8 cellular contexts compared by ENCODE assay signal in genomic region chr19:46849610-46850009, GRCh38. TPM values are rescaled to one million over a fixed set of nuclear protein-coding genes. Genes with fewer than 3 reads are reported as not detected.
DNase-seq lines count a peak whose midpoint lies in the region; ATAC-seq and TF ChIP-seq lines count a peak whose summit lies in the region.

No MANE protein-coding gene starts in this region.

- TF ChIP-seq CTCF in CD14-positive monocyte (IDR thresholded peaks at IDR 0.05) (no peak), MM.1S (IDR thresholded peaks at IDR 0.05; ENCODE audit: low read length) (no peak), neural cell (IDR thresholded peaks at IDR 0.05; ENCODE audit: poor library complexity, severe bottlenecking) (no peak)

- no peak for ATAC-seq in GM21447 (IDR thresholded peaks at IDR 0.05; ENCODE audit: unreplicated experiment)

- H3K79me2 ChIP-seq in MM.1S (ENCODE audit: low read length) (peaks cover 26% of the 10 kb centered on the region), neural cell (replicated peaks; ENCODE audit: insufficient read depth, low read length) (peaks cover 4% of the 10 kb centered on the region)

- H3F3A ChIP-seq in MM.1S (ENCODE audit: insufficient read depth, low read length) = no peaks in the 10 kb centered on the region
- H3F3A ChIP-seq in neural cell (ENCODE audit: insufficient read depth, low read length, poor library complexity, severe bottlenecking) = peaks cover 5% of the 10 kb centered on the region

- TF ChIP-seq EP300 in neural cell (conservative IDR thresholded peaks at IDR 0.05; ENCODE audit: poor library complexity, severe bottlenecking) = no peak

- H2AFZ ChIP-seq in MM.1S (ENCODE audit: low read length) (no peak overlapping the region), neural cell (ENCODE audit: low read depth, low read length) (peak overlapping the region; percentile 15)

- H3K36me3 ChIP-seq in MM.1S (replicated peaks; ENCODE audit: insufficient read depth, low read length) = no peaks in the 10 kb centered on the region
- H3K36me3 ChIP-seq in duodenal mucosa (ENCODE audit: control insufficient read depth in 1 of 2, insufficient read depth in 2 of 2, low read length in 2 of 2) = peaks cover 6 to 8% of the 10 kb centered on the region in 2 donors
- no peaks in the 10 kb centered on the region for H3K36me3 ChIP-seq in neural cell (ENCODE audit: insufficient read depth, low read length)

- peaks cover 3 to 4% (median 3%) of the 10 kb centered on the region in 3 donors for H3K27me3 Mint-ChIP-seq in CD14-positive monocyte (ENCODE audit: low read depth in 3 of 3)

- no peaks in the 10 kb centered on the region for H3K9me2 ChIP-seq in MM.1S (replicated peaks; ENCODE audit: insufficient read depth, low read length)
- no peaks in the 10 kb centered on the region for H3K9me2 ChIP-seq in neural cell (ENCODE audit: insufficient read depth, low read length)

- peaks cover 37% of the 10 kb centered on the region for H3K4me1 Mint-ChIP-seq in CD14-positive monocyte

- no peaks in the 10 kb centered on the region for H3K27me3 ChIP-seq in MM.1S (replicated peaks; ENCODE audit: insufficient read depth, low read length)
- no peaks in the 10 kb centered on the region for H3K27me3 ChIP-seq in duodenal mucosa (ENCODE audit: control insufficient read depth in 1 of 2, insufficient read depth in 2 of 2, low read length in 2 of 2)
- no peaks in the 10 kb centered on the region for H3K27me3 ChIP-seq in neural cell (ENCODE audit: insufficient read depth, low read depth, low read length)

- H3K9me3 ChIP-seq in MM.1S (replicated peaks; ENCODE audit: insufficient read depth, low read length) (no peaks in the 10 kb centered on the region), duodenal mucosa (ENCODE audit: control insufficient read depth in 1 of 2, low read length in 2 of 2) (no peaks in the 10 kb centered on the region), neural cell (ENCODE audit: low read length) (no peaks in the 10 kb centered on the region)

- no peak for DNase-seq in CD14-positive monocyte (ENCODE audit: low spot score)
- no peak for DNase-seq in MM.1S
- no peak for DNase-seq in epidermal melanocyte (ENCODE audit: insufficient read length, low spot score)
- no peak for DNase-seq in COR-L47 (lab: John Stamatoyannopoulos, UW)
- DNase-seq in activated CD4-positive, alpha-beta T cell treated with anti-CD3 and anti-CD28 coated beads, Interleukin-2, amount 50 U/mL, for 48 hours = no peak

- H3K9ac ChIP-seq in MM.1S (ENCODE audit: low read length) = peak overlapping the region; percentile 72; the same call in 1 of the 2 replicates
- peak overlapping the region; percentile 74 to 84 for H3K9ac ChIP-seq in duodenal mucosa (ENCODE audit: low read depth in 1 of 2, low read length in 2 of 2)
- peak overlapping the region; percentile 84 for H3K9ac ChIP-seq in neural cell (ENCODE audit: low read length)

- H3K36me3 Mint-ChIP-seq in CD14-positive monocyte = peaks cover 6 to 18% of the 10 kb centered on the region in 2 donors

- H3K27ac Mint-ChIP-seq in CD14-positive monocyte = peak overlapping the region; percentile 88 to 96 (median 93)

- H3K4me3 Mint-ChIP-seq in CD14-positive monocyte = peak overlapping the region; percentile 95 to 100

- H3K4me1 ChIP-seq in MM.1S (ENCODE audit: low read length) (peaks cover 8% of the 10 kb centered on the region), duodenal mucosa (ENCODE audit: control insufficient read depth in 1 of 2, insufficient read depth in 2 of 2, low read length in 2 of 2) (peaks cover 8 to 9% of the 10 kb centered on the region in 2 donors)

- no peak overlapping the region for H3K27ac ChIP-seq in MM.1S (ENCODE audit: low read length)
- H3K27ac ChIP-seq in duodenal mucosa (ENCODE audit: low read depth, low read length) = no peak overlapping the region
- H3K27ac ChIP-seq in neural cell (ENCODE audit: low read length) = peak overlapping the region; percentile 89

- intact Hi-C loops in CD14-positive monocyte (cut with micrococcal nuclease) = loop anchor here in 1 of 2 donors (2.0 to 10.0 kb wide), 3 partner anchors 62 to 985 kb away; partner anchors contain the start of genes FOXA3, SLC1A5, SYMPK and TMEM160

- H3K4me3 ChIP-seq in MM.1S (ENCODE audit: low read length) (peak overlapping the region; percentile 93), duodenal mucosa (ENCODE audit: low read depth in 1 of 2, low read length in 2 of 2) (peak overlapping the region; percentile 82 to 93), neural cell (ENCODE audit: low read length) (peak overlapping the region; percentile 80)

- H3K9me3 Mint-ChIP-seq in CD14-positive monocyte = peaks cover 0 to 1% (median 0%) of the 10 kb centered on the region in 7 donors

- no peak for TF ChIP-seq RAD21 in neural cell (conservative IDR thresholded peaks at IDR 0.05)

- H4K20me1 ChIP-seq in MM.1S (ENCODE audit: insufficient read depth, low read length) = no peaks in the 10 kb centered on the region
- no peaks in the 10 kb centered on the region for H4K20me1 ChIP-seq in neural cell (ENCODE audit: insufficient read depth)

- H3K4me2 ChIP-seq in MM.1S (ENCODE audit: low read depth, low read length) (peak overlapping the region; percentile 81), neural cell (ENCODE audit: low read length) (peak overlapping the region; percentile 83)

TF ChIP-seq in neural cell, 6 proteins besides CTCF, POLR2A, EP300 and RAD21:
- TF ChIP-seq REST (IDR thresholded peaks at IDR 0.05; ENCODE audit: borderline replicate concordance) (no peak), POLR2AphosphoS5 (IDR thresholded peaks at IDR 0.05) (no peak), EZH2 (IDR thresholded peaks at IDR 0.05; ENCODE audit: borderline replicate concordance, insufficient read depth, low read length, poor library complexity, severe bottlenecking) (no peak), TAF1 (IDR thresholded peaks at IDR 0.05; ENCODE audit: low read depth) (no peak), MXI1 (conservative IDR thresholded peaks at IDR 0.05; ENCODE audit: poor library complexity, severe bottlenecking) (no peak), SMC3 (conservative IDR thresholded peaks at IDR 0.05; ENCODE audit: poor library complexity) (no peak)

RNA-seq across cellular contexts. Expression of gene AP2S1, which starts 1.0 kb away (rescaled TPM):
- polyA plus RNA-seq in CD14-positive monocyte (100 to 1,000 TPM; 170 to 194 TPM), neural cell (167 and 172 TPM in 2 replicates)
- polyA minus RNA-seq in neural cell = 58.1 and 58.4 TPM in 2 replicates

RNA-seq across cellular contexts. Expression of gene ARHGAP35, which starts 11.2 kb away (rescaled TPM):
- polyA plus RNA-seq in CD14-positive monocyte (1 to 10 TPM; 1.5 to 2.0 TPM), neural cell (29.5 and 32.7 TPM in 2 replicates)
- 121 and 136 TPM in 2 replicates for polyA minus RNA-seq in neural cell

Comparison
In these comparisons a context has a peak if more than half of its experiments do, and no peak if none do; other contexts are left out.
1. RNA of gene ARHGAP35, which starts 11.2 kb away (polyA plus RNA-seq): 29.5 to 32.7 TPM in neural cell; 1.5 to 2.0 TPM in CD14-positive monocyte; every median in the first group is over 10 times any median in the second.
2. Peak in every context shown above with its lines, with median percentiles within 50 percentile points of each other: H3K4me3 ChIP-seq and H3K9ac ChIP-seq.